ENCODE assay signal across 25 cellular contexts in the genomic region with DNA sequence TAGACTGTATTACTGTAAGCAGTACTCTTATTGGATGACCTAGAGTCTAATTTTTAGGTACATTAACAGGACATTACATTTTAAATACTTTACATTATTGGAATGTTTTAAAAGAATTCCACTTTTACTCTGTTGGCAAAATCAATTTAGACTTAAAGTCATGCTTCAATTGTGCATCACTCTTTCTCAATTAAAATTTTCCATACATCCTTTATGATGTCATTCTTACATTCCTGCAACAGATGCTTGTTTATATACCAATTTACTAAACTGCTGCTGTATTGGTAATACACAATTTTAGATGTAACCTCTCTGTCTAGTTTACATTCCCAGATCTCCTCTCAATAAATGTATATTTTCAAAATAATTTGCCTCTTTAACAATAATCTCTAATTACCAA.
"Had no signal": no experiment of that assay in that cellular context is flagged by ENCODE, and none has a peak within 500 bp of the region (broad histone marks: within the 10 kb centered on the region; RNA-seq: fewer than 3 reads in every experiment).

No MANE protein-coding gene starts in this region.

- H3K36me3 ChIP-seq: breast epithelium, colonic mucosa, esophagus muscularis mucosa, gastroesophageal sphincter, left ventricle myocardium inferior, neutrophil, pancreas, right atrium auricular region, upper lobe of left lung had no signal

- ATAC-seq: activated CD8-positive, alpha-beta T cell treated with anti-CD3 and anti-CD28 coated beads, Interleukin-2, amount 10 ng/mL, durations not matched to agents 7 days and 5 days; gastroesophageal sphincter; natural killer cell; pancreas; psoas muscle had no signal

- H3K4me1 Mint-ChIP-seq: central memory CD8-positive, alpha-beta T cell had no signal

- H3K9me3 Mint-ChIP-seq: activated T-helper 2 cell treated with anti-CD3 and anti-CD28 coated beads, Interferon-gamma antibody, Interleukin-2, Interleukin-4, amounts not matched to agents 10 μg/mL and 5 μg/mL and 100 μg/mL, durations not matched to agents 14 hours and 24 hours and 36 hours; central memory CD8-positive, alpha-beta T cell; natural killer cell had no signal

- H3K4me3 Mint-ChIP-seq: activated CD8-positive, alpha-beta T cell treated with anti-CD3 and anti-CD28 coated beads, Interleukin-2, amount 10 ng/mL, durations not matched to agents 7 days and 5 days; activated naive CD8-positive, alpha-beta T cell; central memory CD8-positive, alpha-beta T cell; natural killer cell had no signal

- H3K27me3 Mint-ChIP-seq: activated naive CD8-positive, alpha-beta T cell; central memory CD8-positive, alpha-beta T cell had no signal

- H3K27ac ChIP-seq: breast epithelium, colonic mucosa, dorsolateral prefrontal cortex, esophagus muscularis mucosa, gastroesophageal sphincter, left ventricle myocardium inferior, neutrophil, pancreas, psoas muscle, right atrium auricular region, upper lobe of left lung had no signal

- H3K27ac Mint-ChIP-seq: activated CD8-positive, alpha-beta T cell treated with anti-CD3 and anti-CD28 coated beads, Interleukin-2, amount 10 ng/mL, durations not matched to agents 7 days and 5 days; activated naive CD8-positive, alpha-beta T cell; activated T-helper 2 cell treated with anti-CD3 and anti-CD28 coated beads, Interferon-gamma antibody, Interleukin-2, Interleukin-4, amounts not matched to agents 10 μg/mL and 5 μg/mL and 100 μg/mL, durations not matched to agents 14 hours and 24 hours and 36 hours; natural killer cell had no signal

- H3K9me3 ChIP-seq: breast epithelium, colonic mucosa, esophagus muscularis mucosa, gastroesophageal sphincter, left ventricle myocardium inferior, neutrophil, pancreas, psoas muscle, right atrium auricular region, upper lobe of left lung had no signal

- DNase-seq: activated CD4-positive, alpha-beta T cell treated with anti-CD3 and anti-CD28 coated beads for 1 hour; activated CD4-positive, alpha-beta T cell treated with anti-CD3 and anti-CD28 coated beads, Interleukin-2, amount 50 U/mL, for 1 hour; activated CD8-positive, alpha-beta T cell treated with anti-CD3 and anti-CD28 coated beads, Interleukin-2, amount 10 ng/mL, durations not matched to agents 7 days and 5 days; activated naive CD4-positive, alpha-beta T cell; colonic mucosa; dorsolateral prefrontal cortex; head of caudate nucleus; hypothalamus; left ventricle myocardium inferior; mammary epithelial cell; midbrain; natural killer cell; pancreas; psoas muscle; stimulated activated CD4-positive, alpha-beta T cell treated with anti-CD3 and anti-CD28 coated beads, Interleukin-4, amount 100 ng/mL, for 24 hours; stimulated activated naive CD4-positive, alpha-beta T cell treated with Interleukin-2 at 50 U/mL for 16 hours; upper lobe of left lung had no signal

- H3K27me3 ChIP-seq: breast epithelium, colonic mucosa, dorsolateral prefrontal cortex, esophagus muscularis mucosa, gastroesophageal sphincter, neutrophil, pancreas, right atrium auricular region, upper lobe of left lung had no signal

- H3K4me1 ChIP-seq: breast epithelium, colonic mucosa, pancreas had no signal

- H3K4me3 ChIP-seq: breast epithelium, colonic mucosa, dorsolateral prefrontal cortex, esophagus muscularis mucosa, gastroesophageal sphincter, left ventricle myocardium inferior, pancreas, psoas muscle, right atrium auricular region, upper lobe of left lung had no signal
